8 cellular contexts compared by ENCODE assay signal in genomic region chr16:69520800-69521602, GRCh38. TPM values are rescaled to one million over a fixed set of nuclear protein-coding genes. Genes with fewer than 3 reads are reported as not detected.
A peak's percentile ranks its signal among the peaks of the same experiment; 100 is the strongest.
DNase-seq lines count a peak whose midpoint lies in the region; ATAC-seq, FAIRE-seq and TF ChIP-seq lines count a peak whose summit lies in the region.

No MANE protein-coding gene starts in this region.

- H2AFZ ChIP-seq in Karpas-422 (ENCODE audit: low read length), result peak overlapping the region; percentile 53

- H3K36me3 ChIP-seq in Karpas-422 (ENCODE audit: insufficient read depth, low read length), result no peaks in the 10 kb centered on the region

- H3K4me2 ChIP-seq in Karpas-422 (ENCODE audit: low read depth, low read length, poor library complexity, severe bottlenecking), result no peak overlapping the region

- no peaks in the 10 kb centered on the region for H3K27me3 ChIP-seq in Karpas-422 (ENCODE audit: low read length)

- CTCF ChIA-PET in RWPE1 (lab: Yijun Ruan, JAX), result interaction anchor here (0.6 kb wide), 1 partner anchor 8 kb away, joined by 3 read pairs; no protein-coding TSS in a partner anchor

- H3K27ac ChIP-seq in Karpas-422 (ENCODE audit: low read length) (no peak overlapping the region), RWPE1 (no peak overlapping the region)

- no peaks in the 10 kb centered on the region for H4K20me1 ChIP-seq in Karpas-422 (ENCODE audit: insufficient read depth, low read depth, low read length)

- FAIRE-seq in RCC 7860 (lab: Jason Lieb, UNC), result no peak

- POLR2A ChIA-PET in RWPE1 (lab: Yijun Ruan, JAX; ENCODE audit: low non-redundant PET), result interaction anchor here (0.5 kb wide), 1 partner anchor 9 kb away, joined by 3 read pairs; no protein-coding TSS in a partner anchor

- peaks cover 5% of the 10 kb centered on the region for H3K4me1 ChIP-seq in Karpas-422 (ENCODE audit: low read length)

- H3K9ac ChIP-seq in Karpas-422 (ENCODE audit: low read length), result no peak overlapping the region

- DNase-seq in stimulated activated CD4-positive, alpha-beta T cell treated with anti-CD3 and anti-CD28 coated beads, Interleukin-15, amount 100 ng/mL, for 48 hours (ENCODE audit: low read depth in 2 of 2), result peak; percentile 11 to 15
- DNase-seq in stimulated activated CD4-positive, alpha-beta T cell treated with anti-CD3 and anti-CD28 coated beads, Interleukin-4, amount 100 ng/mL, for 4 hours, result no peak
- DNase-seq in Karpas-422 (peak; percentile 40), cardiac fibroblast (ENCODE audit: low read depth in 2 of 2) (peak; percentile 18 to 43), RCC 7860 (ENCODE audit: low spot score) (no peak), HPDE6-E6E7 (ENCODE audit: extremely low spot score) (no peak), omental fat pad (ENCODE audit: low spot score) (no peak), RWPE1 (ENCODE audit: low spot score) (no peak)

- TF ChIP-seq CTCF in cardiac fibroblast (IDR thresholded peaks at IDR 0.05; ENCODE audit: low read depth, low read length), result no peak
- no peak for TF ChIP-seq CTCF in omental fat pad (IDR thresholded peaks at IDR 0.05)
- TF ChIP-seq CTCF in RWPE1 (conservative IDR thresholded peaks at IDR 0.05; ENCODE audit: low read depth), result no peak

- no peak for ATAC-seq in omental fat pad (ENCODE audit: low FRiP score)

- H3K4me3 ChIP-seq in Karpas-422 (ENCODE audit: low read length) (no peak overlapping the region), cardiac fibroblast (replicated peaks in 1 of 2; ENCODE audit: low read depth in 2 of 2, low read length in 2 of 2) (no peak overlapping the region)

- H3K9me2 ChIP-seq in Karpas-422 (replicated peaks; ENCODE audit: insufficient read depth, low read length), result no peaks in the 10 kb centered on the region

- no peaks in the 10 kb centered on the region; the same call in 1 of the 2 replicates for H3K9me3 ChIP-seq in Karpas-422 (ENCODE audit: low read length)

- no peaks in the 10 kb centered on the region for H3K79me2 ChIP-seq in Karpas-422 (ENCODE audit: low read length)

RNA-seq across cellular contexts. Expression of gene NFAT5, which starts 44.8 kb away (rescaled TPM):
- 10.1 and 41.6 TPM in 2 replicates for total RNA-seq in Karpas-422 (2014; rRNA removed; shearing (Covaris generic); ENCODE audit: low replicate concordance)
- 10 to 100 TPM; 43.5 to 59.3 (median 50.8) TPM for total RNA-seq in omental fat pad

Comparison
In these comparisons a context has a peak if more than half of its experiments do, and no peak if none do; other contexts are left out.
1. DNase-seq: peak in stimulated activated CD4-positive, alpha-beta T cell treated with anti-CD3 and anti-CD28 coated beads, Interleukin-15, amount 100 ng/mL, for 48 hours (2 of 2), Karpas-422 (single experiment) and cardiac fibroblast (2 of 2); none in stimulated activated CD4-positive, alpha-beta T cell treated with anti-CD3 and anti-CD28 coated beads, Interleukin-4, amount 100 ng/mL, for 4 hours (0 of 2), RCC 7860 (single experiment), HPDE6-E6E7 (single experiment), omental fat pad (single experiment) and RWPE1 (single experiment).